1 cellular context compared by ENCODE assay signal in the genomic region with DNA sequence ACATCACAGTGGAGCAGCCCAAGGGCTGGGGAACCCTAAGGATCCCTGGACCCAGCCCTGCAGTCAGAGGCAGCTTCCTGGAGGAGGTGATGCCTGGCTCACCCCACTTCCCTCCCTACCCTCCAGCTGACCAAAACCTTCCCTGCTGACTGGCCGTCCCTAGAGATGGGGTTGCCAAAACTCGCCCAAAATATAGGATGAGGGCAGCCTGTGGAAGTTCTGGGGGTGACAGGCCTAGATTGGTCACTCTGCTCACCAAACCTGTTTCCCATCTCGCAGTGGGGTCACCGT.
A peak's percentile ranks its signal among the peaks of the same experiment; 100 is the strongest.
TF ChIP-seq lines count a peak whose summit lies in the region.

No MANE protein-coding gene starts in this region.

TF ChIP-seq in HEK293, 187 proteins besides CTCF, POLR2A, EP300 and RAD21 (continued from another document):
- TF ChIP-seq, protein P1, sequence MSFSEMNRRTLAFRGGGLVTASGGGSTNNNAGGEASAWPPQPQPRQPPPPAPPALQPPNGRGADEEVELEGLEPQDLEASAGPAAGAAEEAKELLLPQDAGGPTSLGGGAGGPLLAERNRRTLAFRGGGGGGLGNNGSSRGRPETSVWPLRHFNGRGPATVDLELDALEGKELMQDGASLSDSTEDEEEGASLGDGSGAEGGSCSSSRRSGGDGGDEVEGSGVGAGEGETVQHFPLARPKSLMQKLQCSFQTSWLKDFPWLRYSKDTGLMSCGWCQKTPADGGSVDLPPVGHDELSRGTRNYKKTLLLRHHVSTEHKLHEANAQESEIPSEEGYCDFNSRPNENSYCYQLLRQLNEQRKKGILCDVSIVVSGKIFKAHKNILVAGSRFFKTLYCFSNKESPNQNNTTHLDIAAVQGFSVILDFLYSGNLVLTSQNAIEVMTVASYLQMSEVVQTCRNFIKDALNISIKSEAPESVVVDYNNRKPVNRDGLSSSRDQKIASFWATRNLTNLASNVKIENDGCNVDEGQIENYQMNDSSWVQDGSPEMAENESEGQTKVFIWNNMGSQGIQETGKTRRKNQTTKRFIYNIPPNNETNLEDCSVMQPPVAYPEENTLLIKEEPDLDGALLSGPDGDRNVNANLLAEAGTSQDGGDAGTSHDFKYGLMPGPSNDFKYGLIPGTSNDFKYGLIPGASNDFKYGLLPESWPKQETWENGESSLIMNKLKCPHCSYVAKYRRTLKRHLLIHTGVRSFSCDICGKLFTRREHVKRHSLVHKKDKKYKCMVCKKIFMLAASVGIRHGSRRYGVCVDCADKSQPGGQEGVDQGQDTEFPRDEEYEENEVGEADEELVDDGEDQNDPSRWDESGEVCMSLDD (tag by site-specific recombination; IDR thresholded peaks at IDR 0.05): 0 out of 2 replicates have a peak, but pooled peaks have one; percentile 11
